Comparison of ENCODE assay signal across 32 cellular contexts in the genomic region with DNA sequence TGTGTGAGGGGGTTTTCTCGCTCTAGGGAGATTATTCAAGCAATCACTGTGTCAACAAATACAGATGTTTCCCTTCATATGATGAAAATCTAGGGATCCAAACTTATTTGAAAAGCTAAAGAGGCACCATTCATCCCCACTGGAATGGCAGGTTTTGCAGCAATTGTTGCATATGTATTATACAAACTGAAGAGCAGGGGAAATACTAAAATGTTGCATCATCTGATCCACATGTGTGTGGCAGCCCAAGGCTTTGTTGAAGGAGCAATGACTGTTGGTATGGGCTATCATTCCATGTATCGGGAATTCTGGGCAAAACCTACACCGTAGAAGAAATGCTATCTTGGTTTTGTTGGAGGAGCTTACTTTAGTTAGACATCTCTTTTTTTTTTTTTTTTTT. TPM values are rescaled to one million over a fixed set of nuclear protein-coding genes. Genes with fewer than 3 reads are reported as not detected.
DNase-seq lines count a peak whose midpoint lies in the region; ATAC-seq and TF ChIP-seq lines count a peak whose summit lies in the region.
"Had no signal": no experiment of that assay in that cellular context is flagged by ENCODE, and none has a peak within 500 bp of the region (broad histone marks: within the 10 kb centered on the region; RNA-seq: fewer than 3 reads in every experiment).

No MANE protein-coding gene starts in this region.

- H3K27me3 ChIP-seq in GM23248 (replicated peaks; ENCODE audit: insufficient read depth), result no peaks in the 10 kb centered on the region
- no peaks in the 10 kb centered on the region for H3K27me3 ChIP-seq in adipocyte (replicated peaks; ENCODE audit: control insufficient read depth, insufficient read depth, low read length)
- H3K27me3 ChIP-seq: brain microvascular endothelial cell, dorsolateral prefrontal cortex, stomach, uterus had no signal

- 80 to 83% methylated on average over 3 of the region's 3 CpGs for WGBS in GM23248 (ENCODE audit: low coverage in 1 of 2, low lambda C conversion rate in 2 of 2, missing lambda C conversion rate in 2 of 2), 2 experiments

- ATAC-seq in GM19395 (IDR thresholded peaks at IDR 0.05; ENCODE audit: unreplicated experiment) (no peak), GM19463 (IDR thresholded peaks at IDR 0.05; ENCODE audit: unreplicated experiment) (no peak)
- ATAC-seq: activated CD8-positive, alpha-beta T cell treated with anti-CD3 and anti-CD28 coated beads, Interleukin-2, amount 10 ng/mL, durations not matched to agents 7 days and 5 days; left ventricle myocardium superior; right cardiac atrium had no signal

- H3K4me3 ChIP-seq in AG10803 (ENCODE audit: low read length), result no peak overlapping the region
- H3K4me3 ChIP-seq in GM23248, result no peak overlapping the region
- H3K4me3 ChIP-seq in adipocyte (ENCODE audit: low read length), result peak overlapping the region; percentile 0
- no peak overlapping the region for H3K4me3 ChIP-seq in fibroblast of the aortic adventitia (ENCODE audit: low read depth, low read length)
- H3K4me3 ChIP-seq: dorsolateral prefrontal cortex, SJCRH30, spleen, stomach, uterus had no signal

- no peak overlapping the region for H3K4me2 ChIP-seq in GM23248 (ENCODE audit: unreplicated experiment)

- no peak overlapping the region for H3K27ac ChIP-seq in GM23248
- H3K27ac ChIP-seq: brain microvascular endothelial cell, dorsolateral prefrontal cortex, SJCRH30, spleen, stomach, uterus, VCaP had no signal

- peaks cover 12% of the 10 kb centered on the region; the same call in 1 of the 2 replicates for H3K4me1 ChIP-seq in GM23248 (ENCODE audit: insufficient read depth)
- H3K4me1 ChIP-seq in adipocyte (ENCODE audit: control insufficient read depth, insufficient read depth, low read length), result peaks cover 32% of the 10 kb centered on the region
- H3K4me1 ChIP-seq: uterus had no signal

- H3K9me2 ChIP-seq in GM23248 (ENCODE audit: insufficient read depth), result no peaks in the 10 kb centered on the region

- H3K9me3 ChIP-seq in GM23248 (ENCODE audit: low read depth) (no peaks in the 10 kb centered on the region), adipocyte (ENCODE audit: control insufficient read depth, low read length) (peaks cover 11% of the 10 kb centered on the region)
- H3K9me3 ChIP-seq: SJCRH30, stomach, uterus had no signal

- H4K20me1 ChIP-seq in GM23248 (ENCODE audit: insufficient read depth), result no peaks in the 10 kb centered on the region

- H3K36me3 ChIP-seq in GM23248 (ENCODE audit: low read depth), result no peaks in the 10 kb centered on the region
- H3K36me3 ChIP-seq in adipocyte (ENCODE audit: control insufficient read depth, insufficient read depth, low read length, severe bottlenecking), result no peaks in the 10 kb centered on the region
- H3K36me3 ChIP-seq: brain microvascular endothelial cell, SJCRH30, spleen, stomach, uterus had no signal

- TF ChIP-seq CTCF in AG10803 (conservative IDR thresholded peaks at IDR 0.05; ENCODE audit: low read length) (no peak), fibroblast of the aortic adventitia (IDR thresholded peaks at IDR 0.05; ENCODE audit: insufficient read depth, low read length) (no peak)

- no peaks in the 10 kb centered on the region for H3K79me2 ChIP-seq in GM23248 (ENCODE audit: insufficient read depth)

- peaks cover 5% of the 10 kb centered on the region for H3F3A ChIP-seq in GM23248 (ENCODE audit: insufficient read depth)

- H3K9ac ChIP-seq in GM23248 (no peak overlapping the region), adipocyte (ENCODE audit: low read length) (no peak overlapping the region)

- H2AFZ ChIP-seq in GM23248, result 0 out of 2 replicates have a peak overlapping the region, but pooled peaks have one; percentile 22

- in situ Hi-C loops in GM23248 (cut with MboI), result no loop called here

- peak; percentile 59 for DNase-seq in AG10803 (ENCODE audit: low read depth)
- DNase-seq in GM23248, result peak; percentile 34
- peak; percentile 28 for DNase-seq in adipocyte (ENCODE audit: low read depth)
- DNase-seq in fibroblast of the aortic adventitia (ENCODE audit: low read depth), result peak; percentile 35
- no peak for DNase-seq in DMS 273 (lab: John Stamatoyannopoulos, UW; ENCODE audit: unreplicated experiment)
- DNase-seq in D341Med (ENCODE audit: low spot score), result no peak
- DNase-seq: activated CD4-positive, alpha-beta T cell treated with anti-CD3 and anti-CD28 coated beads for 4 hours; activated CD8-positive, alpha-beta T cell treated with anti-CD3 and anti-CD28 coated beads, Interleukin-2, amount 10 ng/mL, durations not matched to agents 7 days and 5 days; amygdala; brain microvascular endothelial cell; CD4-positive, alpha-beta T cell; dorsolateral prefrontal cortex; glutamatergic neuron; kidney; left ventricle myocardium superior; NCI-H1092 treated with DMSO at 0.1 percent for 48 hours; NCI-H1694 treated with DMSO at 0.1 percent for 48 hours; NCI-H82; posterior cingulate gyrus; right cardiac atrium; RPMI8226; SJCRH30; spleen; stimulated activated CD4-positive, alpha-beta T cell treated with anti-CD3 and anti-CD28 coated beads, Interleukin-2, amount 100 ng/mL, for 24 hours; stimulated activated CD8-positive, alpha-beta memory T cell treated with anti-CD3 and anti-CD28 coated beads, Interleukin-4, amount 100 ng/mL, for 48 hours; stomach; T-helper 9 cell; uterus had no signal

RNA-seq across cellular contexts. Expression of gene PRPF40B, which starts 4.1 kb away (rescaled TPM):
- total RNA-seq in GM23248 (2014; rRNA removed; shearing (Covaris generic)), result 9.9 and 10.2 TPM in 2 replicates
- 11.6 and 12.6 TPM in 2 replicates for polyA plus RNA-seq in GM23248 (2016; fragmentation: Nextera tagmentation; extraction: Ambion mirVana)
- 10.5 and 16.8 TPM in 2 replicates for total RNA-seq in fibroblast of the aortic adventitia (ENCODE audit: low replicate concordance)

RNA-seq across cellular contexts. Expression of gene FAM186B, which starts 13.8 kb away (rescaled TPM):
- 0.22 and 1.4 TPM in 2 replicates for total RNA-seq in GM23248 (2014; rRNA removed; shearing (Covaris generic))
- polyA plus RNA-seq in GM23248 (2016; fragmentation: Nextera tagmentation; extraction: Ambion mirVana), result 0.14 and 0.38 TPM in 2 replicates
- 0.45 and 2.7 TPM in 2 replicates for total RNA-seq in fibroblast of the aortic adventitia (ENCODE audit: low replicate concordance)
- total RNA-seq: G401 had no signal

RNA-seq across cellular contexts. Expression of gene MCRS1, which starts 51.3 kb away (rescaled TPM):
- 54.9 and 60.4 TPM in 2 replicates for total RNA-seq in GM23248 (2014; rRNA removed; shearing (Covaris generic))
- polyA plus RNA-seq in GM23248 (2016; fragmentation: Nextera tagmentation; extraction: Ambion mirVana), result 64.2 and 66.0 TPM in 2 replicates
- total RNA-seq in fibroblast of the aortic adventitia (ENCODE audit: low replicate concordance), result 45.5 and 48.7 TPM in 2 replicates

Comparison
In these comparisons a context has a peak if more than half of its experiments do, and no peak if none do; other contexts are left out.
1. DNase-seq: peak in AG10803 (single experiment), GM23248 (single experiment), adipocyte (single experiment) and fibroblast of the aortic adventitia (single experiment); none in DMS 273 (single experiment) and D341Med (single experiment).